In genomic region chr3:15800780-15801179, GRCh38 we compare ENCODE assay signal across 14 cellular contexts. TPM values are rescaled to one million over a fixed set of nuclear protein-coding genes. Genes with fewer than 3 reads are reported as not detected.
DNase-seq lines count a peak whose midpoint lies in the region; ATAC-seq and TF ChIP-seq lines count a peak whose summit lies in the region.
"Had no signal": no experiment of that assay in that cellular context is flagged by ENCODE, and none has a peak within 500 bp of the region (broad histone marks: within the 10 kb centered on the region; RNA-seq: fewer than 3 reads in every experiment).

No MANE protein-coding gene starts in this region.

- peaks cover 12% of the 10 kb centered on the region for H3K36me3 Mint-ChIP-seq in activated naive CD8-positive, alpha-beta T cell
- peaks cover 11% of the 10 kb centered on the region for H3K36me3 Mint-ChIP-seq in activated naive CD8-positive, alpha-beta T cell treated with anti-CD3 and anti-CD28 coated beads, Interleukin-2, amount 50 U/mL, for 24 hours (ENCODE audit: low read depth)
- H3K36me3 Mint-ChIP-seq in T-helper 17 cell (ENCODE audit: low read depth): no peaks in the 10 kb centered on the region

- H3K4me3 ChIP-seq in fibroblast of the aortic adventitia (ENCODE audit: low read depth, low read length): no peak overlapping the region
- H3K4me3 ChIP-seq: esophagus muscularis mucosa, prostate gland had no signal

- H3K27me3 Mint-ChIP-seq in activated naive CD8-positive, alpha-beta T cell: no peaks in the 10 kb centered on the region
- no peaks in the 10 kb centered on the region for H3K27me3 Mint-ChIP-seq in activated naive CD8-positive, alpha-beta T cell treated with anti-CD3 and anti-CD28 coated beads, Interleukin-2, amount 50 U/mL, for 24 hours
- H3K27me3 Mint-ChIP-seq in T-helper 17 cell: no peaks in the 10 kb centered on the region

- no peak for TF ChIP-seq CTCF in fibroblast of the aortic adventitia (IDR thresholded peaks at IDR 0.05; ENCODE audit: insufficient read depth, low read length)

- no peaks in the 10 kb centered on the region for H3K9me3 ChIP-seq in T-helper 17 cell (ENCODE audit: control insufficient read depth, low read length, poor library complexity, severe bottlenecking)
- H3K9me3 ChIP-seq: esophagus muscularis mucosa, prostate gland had no signal

- peak overlapping the region; percentile 54 for H3K27ac Mint-ChIP-seq in activated naive CD8-positive, alpha-beta T cell
- no peak overlapping the region for H3K27ac Mint-ChIP-seq in activated naive CD8-positive, alpha-beta T cell treated with anti-CD3 and anti-CD28 coated beads, Interleukin-2, amount 50 U/mL, for 24 hours
- peak overlapping the region; percentile 98 for H3K27ac Mint-ChIP-seq in T-helper 17 cell

- peaks cover 3% of the 10 kb centered on the region for H3K9me3 Mint-ChIP-seq in activated naive CD8-positive, alpha-beta T cell (ENCODE audit: low read depth)
- peaks cover 10% of the 10 kb centered on the region for H3K9me3 Mint-ChIP-seq in activated naive CD8-positive, alpha-beta T cell treated with anti-CD3 and anti-CD28 coated beads, Interleukin-2, amount 50 U/mL, for 24 hours

- H3K4me1 Mint-ChIP-seq in activated naive CD8-positive, alpha-beta T cell (ENCODE audit: low read depth): peaks cover 87% of the 10 kb centered on the region
- H3K4me1 Mint-ChIP-seq in activated naive CD8-positive, alpha-beta T cell treated with anti-CD3 and anti-CD28 coated beads, Interleukin-2, amount 50 U/mL, for 24 hours: peaks cover 93% of the 10 kb centered on the region
- peaks cover 50% of the 10 kb centered on the region for H3K4me1 Mint-ChIP-seq in T-helper 17 cell

- ATAC-seq in activated naive CD8-positive, alpha-beta T cell treated with anti-CD3 and anti-CD28 coated beads, Interleukin-2, amount 50 U/mL, for 24 hours: no peak
- no peak for ATAC-seq in T-helper 17 cell
- no peak for ATAC-seq in HG03159 (IDR thresholded peaks at IDR 0.05; ENCODE audit: unreplicated experiment)
- no peak for ATAC-seq in HG02973 (IDR thresholded peaks at IDR 0.05; ENCODE audit: unreplicated experiment)
- ATAC-seq: activated CD4-positive, CD25-positive, alpha-beta regulatory T cell treated with anti-CD3 and anti-CD28 coated beads, Interleukin-2, amount 50 U/mL, for 24 hours had no signal

- DNase-seq in activated naive CD8-positive, alpha-beta T cell treated with anti-CD3 and anti-CD28 coated beads, Interleukin-2, amount 50 U/mL, for 24 hours: no peak
- DNase-seq in T-helper 17 cell (no peak), fibroblast of the aortic adventitia (ENCODE audit: low read depth) (peak; percentile 52), mesenteric fat pad (ENCODE audit: low spot score) (no peak), activated gamma-delta T cell treated with Interleukin-2 at 50 U/mL for 16 hours (no peak)
- DNase-seq: activated naive CD4-positive, alpha-beta T cell treated with Interleukin-2 at 50 U/mL for 16 hours; DMS79 treated with DMSO at 0.1 percent for 48 hours; NCI-H526 had no signal

- no peak overlapping the region for H3K4me3 Mint-ChIP-seq in activated naive CD8-positive, alpha-beta T cell
- H3K4me3 Mint-ChIP-seq in activated naive CD8-positive, alpha-beta T cell treated with anti-CD3 and anti-CD28 coated beads, Interleukin-2, amount 50 U/mL, for 24 hours: no peak overlapping the region
- peak overlapping the region; percentile 43 for H3K4me3 Mint-ChIP-seq in T-helper 17 cell

RNA-seq across cellular contexts. Expression of gene ANKRD28, which starts 3.0 kb away (rescaled TPM):
- total RNA-seq in T-helper 17 cell (100 to 1,000 TPM in 1 of 2 donors, 10 to 100 TPM in 1; 86.2 to 105 TPM), fibroblast of the aortic adventitia (ENCODE audit: low replicate concordance) (117 and 121 TPM in 2 replicates), mesenteric fat pad (70.9 TPM)
